In genomic region chr15:90046846-90047481, GRCh38 we compare ENCODE assay signal across 10 cellular contexts. TPM values are rescaled to one million over a fixed set of nuclear protein-coding genes. Genes with fewer than 3 reads are reported as not detected.
DNase-seq lines count a peak whose midpoint lies in the region; ATAC-seq, FAIRE-seq and TF ChIP-seq lines count a peak whose summit lies in the region.
"Had no signal": no experiment of that assay in that cellular context is flagged by ENCODE, and none has a peak within 500 bp of the region (broad histone marks: within the 10 kb centered on the region; RNA-seq: fewer than 3 reads in every experiment).

No MANE protein-coding gene starts in this region.

- intact Hi-C loops in CD4-positive, alpha-beta T cell (cut with DNase I, micrococcal nuclease) = no loop called here

- CTCF ChIA-PET in CD4-positive, alpha-beta T cell (lab: Charles Lee) = no interaction called here

- H3K9me3 Mint-ChIP-seq in CD4-positive, alpha-beta T cell = no peaks in the 10 kb centered on the region

- H3K4me3 Mint-ChIP-seq in CD4-positive, alpha-beta T cell = no peak overlapping the region

- ATAC-seq in GM18868 (IDR thresholded peaks at IDR 0.05; ENCODE audit: unreplicated experiment) = peak; percentile 79
- ATAC-seq in CD4-positive, alpha-beta T cell (ENCODE audit: poor library complexity) = no peak
- no peak for ATAC-seq in GM19023 (IDR thresholded peaks at IDR 0.05; ENCODE audit: unreplicated experiment)

- peak; percentile 93 for DNase-seq in HPDE6-E6E7 (ENCODE audit: extremely low spot score)
- peak; percentile 81 for DNase-seq in bronchial epithelial cell (ENCODE audit: low read depth)
- DNase-seq in CD4-positive, alpha-beta T cell = no peak
- no peak for DNase-seq in medulla oblongata (ENCODE audit: extremely low spot score)
- no peak for DNase-seq in epidermal melanocyte (ENCODE audit: insufficient read length, low spot score)
- DNase-seq: amniotic stem cell had no signal

- H3K36me3 Mint-ChIP-seq in CD4-positive, alpha-beta T cell (ENCODE audit: low read depth) = no peaks in the 10 kb centered on the region

- FAIRE-seq in bronchial epithelial cell (lab: Jason Lieb, UNC) = no peak
- FAIRE-seq: islet of Langerhans had no signal

- no peaks in the 10 kb centered on the region for H3K9me3 ChIP-seq in CD4-positive, alpha-beta T cell (ENCODE audit: control insufficient read depth, low read length)

- POLR2A ChIA-PET in CD4-positive, alpha-beta T cell (lab: Charles Lee) = no interaction called here

- H3K27me3 ChIP-seq in bronchial epithelial cell (ENCODE audit: control insufficient read depth, insufficient read depth, low read length) (no peaks in the 10 kb centered on the region), rectal smooth muscle tissue (ENCODE audit: control insufficient read depth, insufficient read depth, low read length) (no peaks in the 10 kb centered on the region)
- no peaks in the 10 kb centered on the region for H3K27me3 ChIP-seq in CD4-positive, alpha-beta T cell (ENCODE audit: control insufficient read depth, insufficient read depth, low read length)

- H3K27ac ChIP-seq in rectal smooth muscle tissue (ENCODE audit: low read depth, low read length) = peak overlapping the region; percentile 3
- no peak overlapping the region for H3K27ac ChIP-seq in CD4-positive, alpha-beta T cell (ENCODE audit: low read depth, low read length)

- H3K4me1 Mint-ChIP-seq in CD4-positive, alpha-beta T cell (ENCODE audit: low read depth) = peaks cover 17% of the 10 kb centered on the region

- no peak overlapping the region for H3K4me3 ChIP-seq in bronchial epithelial cell (ENCODE audit: low read depth, low read length)
- peak overlapping the region; percentile 12 for H3K4me3 ChIP-seq in rectal smooth muscle tissue (ENCODE audit: low read length)

- H3K4me1 ChIP-seq in rectal smooth muscle tissue (ENCODE audit: control insufficient read depth, insufficient read depth, low read length) = peaks cover 10% of the 10 kb centered on the region

- H3K27ac Mint-ChIP-seq in CD4-positive, alpha-beta T cell = no peak overlapping the region

- no peak for TF ChIP-seq CTCF in bronchial epithelial cell (IDR thresholded peaks at IDR 0.05; ENCODE audit: insufficient read depth, low read length, severe bottlenecking)
- TF ChIP-seq CTCF in CD4-positive, alpha-beta T cell (IDR thresholded peaks at IDR 0.05) = no peak

- no peak overlapping the region for H3K9ac ChIP-seq in rectal smooth muscle tissue (ENCODE audit: low read length)

- H3K36me3 ChIP-seq in bronchial epithelial cell (ENCODE audit: control insufficient read depth, insufficient read depth, low read length) (no peaks in the 10 kb centered on the region), rectal smooth muscle tissue (ENCODE audit: control insufficient read depth, insufficient read depth, low read length) (no peaks in the 10 kb centered on the region)

- H3K27me3 Mint-ChIP-seq in CD4-positive, alpha-beta T cell = no peaks in the 10 kb centered on the region

RNA-seq across cellular contexts. Expression of gene ZNF710, which starts 45.8 kb away (rescaled TPM):
- total RNA-seq in bronchial epithelial cell = 7.6 and 11.9 TPM in 2 replicates
- total RNA-seq in CD4-positive, alpha-beta T cell = 1 to 10 TPM; 6.5 to 7.7 TPM

RNA-seq across cellular contexts. Expression of gene IDH2, which starts 55.3 kb away (rescaled TPM):
- total RNA-seq in bronchial epithelial cell = 29.5 and 59.0 TPM in 2 replicates
- total RNA-seq in CD4-positive, alpha-beta T cell = 10 to 100 TPM; 38.0 to 38.2 TPM

Comparison
In these comparisons a context has a peak if more than half of its experiments do, and no peak if none do; other contexts are left out.
1. DNase-seq: peak in HPDE6-E6E7 (single experiment) and bronchial epithelial cell (single experiment); none in CD4-positive, alpha-beta T cell (0 of 10), medulla oblongata (single experiment) and epidermal melanocyte (single experiment).